Comparison of ENCODE assay signal across 1 cellular context in genomic region chr6:125078602-125079321, GRCh38.
TF ChIP-seq lines count a peak whose summit lies in the region.

No MANE protein-coding gene starts in this region.

TF ChIP-seq in K562, 482 proteins besides CTCF, POLR2A, EP300 and RAD21 (continued from another document):
- TF ChIP-seq MGA (IDR thresholded peaks at IDR 0.05) (peak; percentile 59; the same call in 1 of the 2 replicates), CAMTA2 (CRISPR knock-in tag; conservative IDR thresholded peaks at IDR 0.05) (no peak), ZNF592 (IDR thresholded peaks at IDR 0.05) (peak; percentile 44; the same call in 1 of the 2 replicates), DPF2 (IDR thresholded peaks at IDR 0.05) (0 out of 2 replicates have a peak, but pooled peaks have one; percentile 18)
